ENCODE assay signal across 17 cellular contexts in genomic region chr4:57095956-57096355, GRCh38. TPM values are rescaled to one million over a fixed set of nuclear protein-coding genes. Genes with fewer than 3 reads are reported as not detected.
DNase-seq lines count a peak whose midpoint lies in the region; ATAC-seq and TF ChIP-seq lines count a peak whose summit lies in the region.
"Had no signal": no experiment of that assay in that cellular context is flagged by ENCODE, and none has a peak within 500 bp of the region (broad histone marks: within the 10 kb centered on the region; RNA-seq: fewer than 3 reads in every experiment).

No MANE protein-coding gene starts in this region.

- peak overlapping the region; percentile 71 for H3K4me2 ChIP-seq in GM23248 (ENCODE audit: unreplicated experiment)

- no peaks in the 10 kb centered on the region for H3K9me2 ChIP-seq in GM23248 (ENCODE audit: insufficient read depth)

- peaks cover 73% of the 10 kb centered on the region for H3K79me2 ChIP-seq in GM23248 (ENCODE audit: insufficient read depth)

- H3K4me3 ChIP-seq in GM23248, result no peak overlapping the region
- H3K4me3 ChIP-seq in ascending aorta, result peak overlapping the region in 1 of 2 donors; percentile 0
- H3K4me3 ChIP-seq in fibroblast of the aortic adventitia (ENCODE audit: low read depth, low read length), result no peak overlapping the region
- no peak overlapping the region for H3K4me3 ChIP-seq in spleen

- H3K4me1 ChIP-seq in GM23248 (ENCODE audit: insufficient read depth), result peaks cover 58% of the 10 kb centered on the region
- peaks cover 20 to 73% of the 10 kb centered on the region in 2 donors for H3K4me1 ChIP-seq in ascending aorta
- peaks cover 0 to 80% (median 27%) of the 10 kb centered on the region in 6 donors for H3K4me1 ChIP-seq in spleen

- H3K27ac ChIP-seq in GM23248 (peak overlapping the region; percentile 97; the same call in 1 of the 2 replicates), ascending aorta (peak overlapping the region; percentile 75 to 95), spleen (peak overlapping the region in 5 of 8 donors; percentile 4 to 52 (median 34))

- H3K36me3 ChIP-seq in GM23248 (ENCODE audit: low read depth), result no peaks in the 10 kb centered on the region
- peaks cover 0 to 3% of the 10 kb centered on the region in 2 donors for H3K36me3 ChIP-seq in ascending aorta
- H3K36me3 ChIP-seq in spleen, result peaks cover 0 to 7% (median 0%) of the 10 kb centered on the region in 6 donors

- H3K9me3 ChIP-seq in GM23248 (ENCODE audit: low read depth), result no peaks in the 10 kb centered on the region
- H3K9me3 ChIP-seq in ascending aorta, result no peaks in the 10 kb centered on the region
- no peaks in the 10 kb centered on the region for H3K9me3 ChIP-seq in spleen
- H3K9me3 ChIP-seq: Caco-2 had no signal

- no peaks in the 10 kb centered on the region for H4K20me1 ChIP-seq in GM23248 (ENCODE audit: insufficient read depth)

- intact Hi-C loops in ascending aorta (cut with DNase I) (loop anchor here (2.0 kb wide), 1 partner anchor 15 kb away; no protein-coding TSS in a partner anchor), spleen (cut with DNase I; ENCODE audit: low total_unique reads) (no loop called here)

- no peak for ATAC-seq in GM19351 (IDR thresholded peaks at IDR 0.05; ENCODE audit: unreplicated experiment)

- DNase-seq in GM23248 (no peak), ascending aorta (ENCODE audit: low spot score in 2 of 2) (no peak), fibroblast of the aortic adventitia (ENCODE audit: low read depth) (peak; percentile 94), spleen (no peak), activated gamma-delta T cell (lab: John Stamatoyannopoulos, UW) (no peak), GM10266 (ENCODE audit: extremely low spot score) (no peak)
- DNase-seq: Caco-2; CD4-positive, CD25-positive, alpha-beta regulatory T cell; EL; H9; NCI-H187; NCI-H345; NCI-H69; SHP77 had no signal

- TF ChIP-seq CTCF in ascending aorta (IDR thresholded peaks at IDR 0.05) (no peak), fibroblast of the aortic adventitia (IDR thresholded peaks at IDR 0.05; ENCODE audit: insufficient read depth, low read length) (no peak), spleen (IDR thresholded peaks at IDR 0.05 in 8 of 11, conservative IDR thresholded peaks at IDR 0.05 in 3 of 11) (no peak), GM10266 (IDR thresholded peaks at IDR 0.05; ENCODE audit: control insufficient read depth, insufficient read depth, low read depth, missing control alignments) (no peak)

- H3F3A ChIP-seq in GM23248 (ENCODE audit: insufficient read depth), result peaks cover 71% of the 10 kb centered on the region

- H2AFZ ChIP-seq in GM23248, result no peak overlapping the region

- 77 to 79% methylated on average over 5 of the region's 5 CpGs for WGBS in GM23248 (ENCODE audit: low coverage in 1 of 2, low lambda C conversion rate in 2 of 2, missing lambda C conversion rate in 2 of 2), 2 experiments
- 56 to 72% (median 65%) methylated on average over 5 of the region's 5 CpGs for WGBS in spleen, 5 donors

- no peak for TF ChIP-seq POLR2A in spleen (IDR thresholded peaks at IDR 0.05)

- in situ Hi-C loops in GM23248 (cut with MboI), result no loop called here

- H3K27me3 ChIP-seq in GM23248 (replicated peaks; ENCODE audit: insufficient read depth) (no peaks in the 10 kb centered on the region), ascending aorta (no peaks in the 10 kb centered on the region), spleen (replicated peaks in 1 of 7) (no peaks in the 10 kb centered on the region)

- no peak overlapping the region for H3K9ac ChIP-seq in GM23248

RNA-seq across cellular contexts. Expression of gene IGFBP7, which starts 14.2 kb away (rescaled TPM):
- total RNA-seq in GM23248 (2014; rRNA removed; shearing (Covaris generic)), result 949 and 951 TPM in 2 replicates
- polyA plus RNA-seq in GM23248 (2016; fragmentation: Nextera tagmentation; extraction: Ambion mirVana) (1,347 and 1,359 TPM in 2 replicates), spleen (100 to 1,000 TPM; 127 to 444 (median 249) TPM)
- total RNA-seq in ascending aorta (6,655 TPM), fibroblast of the aortic adventitia (ENCODE audit: low replicate concordance) (263 and 2,449 TPM in 2 replicates), spleen (100 to 1,000 TPM; 450 to 947 (median 589) TPM)
- total RNA-seq: B cell had no signal
- polyA plus RNA-seq: IgD-negative memory B cell had no signal

Comparison
In these comparisons a context has a peak if more than half of its experiments do, and no peak if none do; other contexts are left out.
1. H3K27ac ChIP-seq: peak in every context shown above with its lines; median percentile 97 in GM23248; 85 in ascending aorta; 34 in spleen.